ENCODE assay signal across 29 cellular contexts in the genomic region with DNA sequence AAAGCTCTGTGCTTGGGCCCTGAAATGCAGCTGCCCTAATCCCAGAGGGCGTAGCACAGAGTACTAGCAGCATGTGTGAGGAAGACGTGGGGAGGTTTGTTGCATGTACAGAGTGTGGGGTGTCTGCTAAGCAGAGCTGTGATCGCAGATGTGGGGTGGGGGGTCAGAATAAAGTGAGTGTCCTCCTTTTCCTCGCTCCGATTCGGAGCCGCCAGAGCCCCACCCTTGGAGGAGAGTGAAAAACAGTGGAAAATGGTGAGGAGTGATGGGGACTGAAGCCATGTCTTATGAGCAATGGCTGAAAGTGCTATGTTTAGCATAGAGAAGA. TPM values are rescaled to one million over a fixed set of nuclear protein-coding genes. Genes with fewer than 3 reads are reported as not detected.
"Had no signal": no experiment of that assay in that cellular context is flagged by ENCODE, and none has a peak within 500 bp of the region (broad histone marks: within the 10 kb centered on the region; RNA-seq: fewer than 3 reads in every experiment).

No MANE protein-coding gene starts in this region.

- ATAC-seq: gastroesophageal sphincter, lower lobe of right lung, mucosa of descending colon had no signal

- H3K27me3 ChIP-seq: ascending aorta, cardiac muscle cell, dorsolateral prefrontal cortex, gastroesophageal sphincter, right atrium auricular region, tibial artery had no signal

- H3K36me3 ChIP-seq: ascending aorta, cardiac muscle cell, gastroesophageal sphincter, lower lobe of right lung, right atrium auricular region, tibial artery had no signal

- H3K27me3 Mint-ChIP-seq: activated naive CD4-positive, alpha-beta T cell treated with anti-CD3 and anti-CD28 coated beads, Interleukin-2, amount 10 ng/mL, durations not matched to agents 7 days and 5 days; activated naive CD8-positive, alpha-beta T cell treated with anti-CD3 and anti-CD28 coated beads, Interleukin-2, amount 10 ng/mL, durations not matched to agents 7 days and 5 days; activated T-cell treated with anti-CD3 and anti-CD28 coated beads, Interleukin-2, amount 50 U/mL, for 24 hours; stimulated activated naive CD8-positive, alpha-beta T cell treated with anti-CD3 and anti-CD28 coated beads, Interleukin-15, Interleukin-2, amounts not matched to agents 100 ng/mL and 50 ng/mL, for 24 hours had no signal

- H3K4me3 Mint-ChIP-seq: activated naive CD4-positive, alpha-beta T cell treated with anti-CD3 and anti-CD28 coated beads, Interleukin-2, amount 10 ng/mL, durations not matched to agents 7 days and 5 days; activated naive CD8-positive, alpha-beta T cell treated with anti-CD3 and anti-CD28 coated beads, Interleukin-2, amount 10 ng/mL, durations not matched to agents 7 days and 5 days; activated T-cell treated with anti-CD3 and anti-CD28 coated beads, Interleukin-2, amount 50 U/mL, for 24 hours; brain; stimulated activated naive CD8-positive, alpha-beta T cell treated with anti-CD3 and anti-CD28 coated beads, Interleukin-15, Interleukin-2, amounts not matched to agents 100 ng/mL and 50 ng/mL, for 24 hours had no signal

- H3K27ac ChIP-seq: ascending aorta, cardiac muscle cell, coronary artery, gastroesophageal sphincter, lower lobe of right lung, parathyroid adenoma, SK-N-MC, tibial artery, VCaP had no signal

- H3K4me1 Mint-ChIP-seq: activated naive CD4-positive, alpha-beta T cell treated with anti-CD3 and anti-CD28 coated beads, Interleukin-2, amount 10 ng/mL, durations not matched to agents 7 days and 5 days; activated naive CD8-positive, alpha-beta T cell treated with anti-CD3 and anti-CD28 coated beads, Interleukin-2, amount 10 ng/mL, durations not matched to agents 7 days and 5 days had no signal

- H3K36me3 Mint-ChIP-seq: activated naive CD4-positive, alpha-beta T cell treated with anti-CD3 and anti-CD28 coated beads, Interleukin-2, amount 10 ng/mL, durations not matched to agents 7 days and 5 days; activated naive CD8-positive, alpha-beta T cell treated with anti-CD3 and anti-CD28 coated beads, Interleukin-2, amount 10 ng/mL, durations not matched to agents 7 days and 5 days; brain had no signal

- H3K27ac Mint-ChIP-seq: activated naive CD4-positive, alpha-beta T cell treated with anti-CD3 and anti-CD28 coated beads, Interleukin-2, amount 10 ng/mL, durations not matched to agents 7 days and 5 days; activated naive CD8-positive, alpha-beta T cell treated with anti-CD3 and anti-CD28 coated beads, Interleukin-2, amount 10 ng/mL, durations not matched to agents 7 days and 5 days; activated T-cell treated with anti-CD3 and anti-CD28 coated beads, Interleukin-2, amount 50 U/mL, for 24 hours; stimulated activated naive CD8-positive, alpha-beta T cell treated with anti-CD3 and anti-CD28 coated beads, Interleukin-15, Interleukin-2, amounts not matched to agents 100 ng/mL and 50 ng/mL, for 24 hours had no signal

- H3K4me1 ChIP-seq: gastroesophageal sphincter, lower lobe of right lung, parathyroid adenoma had no signal

- DNase-seq: activated CD4-positive, alpha-beta T cell treated with anti-CD3 and anti-CD28 coated beads for 4 hours; activated CD4-positive, alpha-beta T cell treated with anti-CD3 and anti-CD28 coated beads, Interleukin-2, amount 50 U/mL, for 48 hours; activated CD8-positive, alpha-beta memory T cell treated with anti-CD3 and anti-CD28 coated beads, Interleukin-2, amount 50 U/mL, for 48 hours; activated gamma-delta T cell; activated naive CD4-positive, alpha-beta T cell treated with anti-CD3 and anti-CD28 coated beads, Interleukin-2, amount 10 ng/mL, durations not matched to agents 7 days and 5 days; activated naive CD8-positive, alpha-beta T cell treated with anti-CD3 and anti-CD28 coated beads, Interleukin-2, amount 10 ng/mL, durations not matched to agents 7 days and 5 days; activated T-cell treated with anti-CD3 and anti-CD28 coated beads, Interleukin-2, amount 50 U/mL, for 24 hours; effector memory CD4-positive, alpha-beta T cell; erythroblast; kidney; lower lobe of right lung; mesendoderm; mucosa of descending colon; stimulated activated CD4-positive, alpha-beta T cell treated with anti-CD3 and anti-CD28 coated beads, Interleukin-2, amount 100 ng/mL, for 48 hours; substantia nigra; tibial artery had no signal

- H3K9me3 Mint-ChIP-seq: activated naive CD4-positive, alpha-beta T cell treated with anti-CD3 and anti-CD28 coated beads, Interleukin-2, amount 10 ng/mL, durations not matched to agents 7 days and 5 days; activated naive CD8-positive, alpha-beta T cell treated with anti-CD3 and anti-CD28 coated beads, Interleukin-2, amount 10 ng/mL, durations not matched to agents 7 days and 5 days; activated T-cell treated with anti-CD3 and anti-CD28 coated beads, Interleukin-2, amount 50 U/mL, for 24 hours; brain; stimulated activated naive CD8-positive, alpha-beta T cell treated with anti-CD3 and anti-CD28 coated beads, Interleukin-15, Interleukin-2, amounts not matched to agents 100 ng/mL and 50 ng/mL, for 24 hours had no signal

- H3K4me3 ChIP-seq: ascending aorta, cardiac muscle cell, coronary artery, dorsolateral prefrontal cortex, gastroesophageal sphincter, lower lobe of right lung, mucosa of descending colon, right atrium auricular region, SK-N-MC, tibial artery had no signal

- H3K9me3 ChIP-seq: ascending aorta, gastroesophageal sphincter, lower lobe of right lung, mucosa of descending colon, right atrium auricular region, tibial artery had no signal

RNA-seq across cellular contexts. Expression of gene SSUH2, which starts 48.7 kb away (rescaled TPM):
- total RNA-seq: activated CD8-positive, alpha-beta memory T cell treated with anti-CD3 and anti-CD28 coated beads for 36 hours; activated naive CD8-positive, alpha-beta T cell treated with anti-CD3 and anti-CD28 coated beads, Interleukin-2, amount 10 ng/mL, durations not matched to agents 7 days and 5 days; ascending aorta; lower lobe of right lung; pulmonary artery endothelial cell had no signal
